8 cellular contexts compared by ENCODE assay signal in the genomic region with DNA sequence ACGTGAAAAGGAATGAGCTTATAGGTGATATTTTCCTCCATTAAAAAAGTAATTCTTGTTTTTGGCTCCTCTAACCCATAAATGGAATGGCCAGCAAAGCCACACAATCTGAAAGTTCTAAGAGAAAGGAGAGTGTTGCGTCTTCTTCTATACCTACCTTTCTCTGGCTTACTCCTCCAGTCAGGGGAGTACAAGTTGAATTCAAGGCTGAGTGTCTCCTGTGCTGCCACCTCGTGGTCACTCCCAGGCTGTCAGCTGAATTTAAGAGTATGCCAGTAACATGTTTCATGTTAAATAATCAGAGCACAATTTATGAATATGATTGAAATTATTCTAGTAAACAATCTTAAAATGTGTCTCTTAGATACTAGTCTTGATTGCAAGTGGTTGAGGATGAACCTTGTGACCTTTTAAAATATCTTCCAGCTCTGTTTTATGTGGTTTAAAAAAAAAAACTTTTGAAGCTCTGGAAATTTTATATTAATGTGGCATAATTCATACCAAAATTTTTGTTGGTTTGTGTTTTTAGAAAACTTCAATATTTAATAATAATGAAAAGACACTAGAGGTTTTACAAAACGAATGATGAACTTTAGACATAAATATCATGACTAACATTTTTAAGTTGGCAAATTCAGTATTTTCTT. TPM values are rescaled to one million over a fixed set of nuclear protein-coding genes. Genes with fewer than 3 reads are reported as not detected.
DNase-seq lines count a peak whose midpoint lies in the region; ATAC-seq and TF ChIP-seq lines count a peak whose summit lies in the region.

No MANE protein-coding gene starts in this region.

- no peaks in the 10 kb centered on the region for H3K27me3 ChIP-seq in OCI-LY1 (ENCODE audit: insufficient read depth, low read length)

- no peaks in the 10 kb centered on the region for H3K9me3 ChIP-seq in OCI-LY1 (ENCODE audit: low read length)

- no peak overlapping the region for H3K9ac ChIP-seq in OCI-LY1 (ENCODE audit: low read length)

- no peaks in the 10 kb centered on the region for H3K79me2 ChIP-seq in OCI-LY1 (ENCODE audit: insufficient read depth, low read length)

- no peaks in the 10 kb centered on the region for H4K20me1 ChIP-seq in OCI-LY1 (ENCODE audit: insufficient read depth, low read length)

- CTCF ChIA-PET in Calu3 (lab: Charles Lee), result interaction anchor here (0.6 to 1.0 kb wide), 6 partner anchors 10 to 189 kb away, joined by 3 read pairs; no protein-coding TSS in a partner anchor

- intact Hi-C loops in Calu3 (cut with micrococcal nuclease; ENCODE audit: unreplicated experiment), result loop anchor here (1.0 to 5.0 kb wide), 2 partner anchors 99 to 208 kb away; no protein-coding TSS in a partner anchor
- intact Hi-C loops in natural killer cell (cut with micrococcal nuclease), result loop anchor here (2.0 kb wide), 1 partner anchor 208 kb away; no protein-coding TSS in a partner anchor

- no peaks in the 10 kb centered on the region for H3K27me3 Mint-ChIP-seq in Calu3 (ENCODE audit: unreplicated experiment)
- H3K27me3 Mint-ChIP-seq in natural killer cell (ENCODE audit: low read depth in 2 of 2), result peaks cover 0 to 4% of the 10 kb centered on the region in 2 donors

- ATAC-seq in GM21381 (IDR thresholded peaks at IDR 0.05; ENCODE audit: unreplicated experiment), result peak; percentile 93
- peak; percentile 82 for ATAC-seq in esophagus mucosa
- ATAC-seq in natural killer cell, result peak in 2 of 3 donors; percentile 63 to 68

- no peaks in the 10 kb centered on the region for H3K36me3 ChIP-seq in OCI-LY1 (ENCODE audit: insufficient read depth, low read length)

- no peak overlapping the region for H3K4me3 Mint-ChIP-seq in Calu3 (ENCODE audit: low read depth, unreplicated experiment)
- H3K4me3 Mint-ChIP-seq in natural killer cell, result no peak overlapping the region

- TF ChIP-seq CTCF in Calu3 (IDR thresholded peaks at IDR 0.05; ENCODE audit: unreplicated experiment) (peak; percentile 66), OCI-LY1 (IDR thresholded peaks at IDR 0.05; ENCODE audit: low read length) (peak; percentile 93), natural killer cell (IDR thresholded peaks at IDR 0.05) (peak; percentile 29)

- H3K36me3 Mint-ChIP-seq in Calu3 (ENCODE audit: insufficient read depth, unreplicated experiment) (no peaks in the 10 kb centered on the region), natural killer cell (no peaks in the 10 kb centered on the region)

- H3K4me1 ChIP-seq in OCI-LY1 (ENCODE audit: insufficient read depth, low read length, severe bottlenecking), result peaks cover 4% of the 10 kb centered on the region

- H3K4me1 Mint-ChIP-seq in Calu3 (ENCODE audit: low read depth, unreplicated experiment) (no peaks in the 10 kb centered on the region), natural killer cell (no peaks in the 10 kb centered on the region)

- DNase-seq in Calu3 (peak; percentile 81), HT-29 (ENCODE audit: low spot score) (peak; percentile 96), natural killer cell (peak; percentile 16)
- DNase-seq in activated CD8-positive, alpha-beta memory T cell treated with anti-CD3 and anti-CD28 coated beads, Interleukin-2, amount 50 U/mL, for 48 hours, result peak; percentile 81
- DNase-seq in stimulated activated naive CD4-positive, alpha-beta T cell (lab: John Stamatoyannopoulos, UW), result peak; percentile 30 to 53 (median 36)

- H3F3A ChIP-seq in OCI-LY1 (ENCODE audit: insufficient read depth, low read length), result no peaks in the 10 kb centered on the region

- no peaks in the 10 kb centered on the region for H3K9me2 ChIP-seq in OCI-LY1 (ENCODE audit: low read depth, low read length)

- no peak overlapping the region for H3K4me3 ChIP-seq in OCI-LY1 (ENCODE audit: low read depth, low read length, poor library complexity, severe bottlenecking)

- no TSS peak for BruUV-seq in Calu3 (replicated peaks; lab: Mats Ljungman, UMichigan)

- peak overlapping the region; percentile 88; the same call in 1 of the 2 replicates for H2AFZ ChIP-seq in OCI-LY1 (ENCODE audit: low read length)

- H3K9me3 Mint-ChIP-seq in Calu3 (ENCODE audit: low read depth, unreplicated experiment) (no peaks in the 10 kb centered on the region), natural killer cell (no peaks in the 10 kb centered on the region)

- no peak overlapping the region for H3K27ac ChIP-seq in OCI-LY1 (ENCODE audit: low read depth, low read length, poor library complexity, severe bottlenecking)

- H3K27ac Mint-ChIP-seq in Calu3 (ENCODE audit: unreplicated experiment), result no peak overlapping the region
- H3K27ac Mint-ChIP-seq in natural killer cell, result no peak overlapping the region

- H3K4me2 ChIP-seq in OCI-LY1 (ENCODE audit: low read length), result no peak overlapping the region

RNA-seq across cellular contexts. Expression of gene PTHLH, which starts 31.7 kb away (rescaled TPM):
- total RNA-seq in Calu3 (2022), result 0.91 and 1.3 TPM in 2 replicates
- total RNA-seq in HT-29 (2014; rRNA removed; shearing (Covaris generic)), result 0.46 and 1.6 TPM in 2 replicates
- 19.0 TPM for total RNA-seq in esophagus mucosa
- total RNA-seq in natural killer cell, result not detected

Comparison
In these comparisons a context has a peak if more than half of its experiments do, and no peak if none do; other contexts are left out.
1. DNase-seq: peak in every context shown above with its lines; median percentile 96 in HT-29; 81 in Calu3; 81 in activated CD8-positive, alpha-beta memory T cell treated with anti-CD3 and anti-CD28 coated beads, Interleukin-2, amount 50 U/mL, for 48 hours; 36 in stimulated activated naive CD4-positive, alpha-beta T cell; 16 in natural killer cell.
2. CTCF ChIP-seq: peak in every context shown above with its lines; median percentile 93 in OCI-LY1; 66 in Calu3; 29 in natural killer cell.